Comparison of ENCODE assay signal across 22 cellular contexts in genomic region chr13:77409412-77409811, GRCh38.
DNase-seq lines count a peak whose midpoint lies in the region; ATAC-seq and TF ChIP-seq lines count a peak whose summit lies in the region.
"Had no signal": no experiment of that assay in that cellular context is flagged by ENCODE, and none has a peak within 500 bp of the region (broad histone marks: within the 10 kb centered on the region; RNA-seq: fewer than 3 reads in every experiment).

No MANE protein-coding gene starts in this region.

- H3K18ac ChIP-seq in mesenchymal stem cell (ENCODE audit: low read depth in 1 of 2, low read length in 2 of 2): no peak overlapping the region

- DNase-seq in EL: peak; percentile 6
- DNase-seq in HT1080 (ENCODE audit: low read depth): peak; percentile 27
- DNase-seq in iPS DF 19.7 (ENCODE audit: low read depth, low spot score): peak; percentile 17
- DNase-seq in mesenchymal stem cell: peak; percentile 1
- no peak for DNase-seq in NCI-H2081 treated with DMSO at 0.1 percent for 48 hours (lab: John Stamatoyannopoulos, UW)
- DNase-seq in tibial nerve (ENCODE audit: low spot score in 2 of 2): no peak
- DNase-seq in osteoblast (ENCODE audit: insufficient read length, low spot score, missing footprints): no peak
- DNase-seq: AML-193; C1 segment of cervical spinal cord; Calu3; CD8-positive, alpha-beta memory T cell; DMS153; HCEC 1CT; Karpas-422; MV-4-11; NCI-H1105 treated with DMSO at 0.1 percent for 48 hours; NCI-H2029 treated with DMSO at 0.1 percent for 48 hours; NCI-H2171 treated with DMSO at 0.1 percent for 48 hours; NCI-H526 had no signal

- TF ChIP-seq CTCF in tibial nerve (IDR thresholded peaks at IDR 0.05): no peak
- no peak for TF ChIP-seq CTCF in osteoblast (IDR thresholded peaks at IDR 0.05; ENCODE audit: extremely low read depth, low read depth, low read length)

- H4K8ac ChIP-seq in mesenchymal stem cell (ENCODE audit: low read length): no peak overlapping the region

- H3K27ac ChIP-seq in mesenchymal stem cell (ENCODE audit: low read length, poor library complexity, severe bottlenecking) (no peak overlapping the region), tibial nerve (no peak overlapping the region), osteoblast (ENCODE audit: low read depth, low read length) (no peak overlapping the region)
- H3K27ac ChIP-seq: SJSA1 had no signal

- H3K9me3 ChIP-seq in mesenchymal stem cell (ENCODE audit: control insufficient read depth, low read length): no peaks in the 10 kb centered on the region
- H3K9me3 ChIP-seq in tibial nerve: no peaks in the 10 kb centered on the region
- H3K9me3 ChIP-seq in osteoblast (ENCODE audit: low read depth, low read length): no peaks in the 10 kb centered on the region
- H3K9me3 ChIP-seq: SJSA1 had no signal

- H3K4me2 ChIP-seq in mesenchymal stem cell (ENCODE audit: low read length, poor library complexity, severe bottlenecking) (no peak overlapping the region), osteoblast (ENCODE audit: insufficient read depth, low read length) (no peak overlapping the region)

- no peak overlapping the region for H2AK5ac ChIP-seq in mesenchymal stem cell (ENCODE audit: low read length, severe bottlenecking)

- no peak for TF ChIP-seq POLR2A in tibial nerve (IDR thresholded peaks at IDR 0.05)

- no peak overlapping the region for H2BK15ac ChIP-seq in mesenchymal stem cell (ENCODE audit: low read depth, poor library complexity, severe bottlenecking)

- H2BK120ac ChIP-seq in mesenchymal stem cell (ENCODE audit: low read depth, low read length): no peak overlapping the region

- H3K79me2 ChIP-seq in osteoblast (ENCODE audit: insufficient read depth, low read length): no peaks in the 10 kb centered on the region

- H2AFZ ChIP-seq in mesenchymal stem cell (ENCODE audit: low read depth, low read length): no peak overlapping the region
- no peak overlapping the region for H2AFZ ChIP-seq in osteoblast (ENCODE audit: low read length)

- no peak overlapping the region for H4K91ac ChIP-seq in mesenchymal stem cell (ENCODE audit: low read length)

- no peak overlapping the region for H2BK5ac ChIP-seq in mesenchymal stem cell (ENCODE audit: low read depth, low read length, poor library complexity, severe bottlenecking)

- H3K36me3 ChIP-seq in mesenchymal stem cell (ENCODE audit: control insufficient read depth in 1 of 2, insufficient read depth in 2 of 2, low read depth in 1 of 2, low read length in 2 of 2): no peaks in the 10 kb centered on the region
- no peaks in the 10 kb centered on the region for H3K36me3 ChIP-seq in tibial nerve
- no peaks in the 10 kb centered on the region for H3K36me3 ChIP-seq in osteoblast (ENCODE audit: insufficient read depth, low read length)
- H3K36me3 ChIP-seq: SJSA1 had no signal

- no peaks in the 10 kb centered on the region for H3K79me1 ChIP-seq in mesenchymal stem cell (replicated peaks; ENCODE audit: low read length, poor library complexity, severe bottlenecking)

- no peak overlapping the region for H3K9ac ChIP-seq in mesenchymal stem cell (ENCODE audit: low read length)

- no peak overlapping the region for H2BK12ac ChIP-seq in mesenchymal stem cell (ENCODE audit: low read length in 2 of 2)

- H3K27me3 ChIP-seq in mesenchymal stem cell (ENCODE audit: control insufficient read depth in 1 of 2, insufficient read depth in 1 of 2, low read length in 2 of 2) (no peaks in the 10 kb centered on the region), tibial nerve (no peaks in the 10 kb centered on the region), osteoblast (ENCODE audit: insufficient read depth, low read length) (no peaks in the 10 kb centered on the region)
- H3K27me3 ChIP-seq: SJSA1 had no signal

- H3K4me3 ChIP-seq in mesenchymal stem cell (ENCODE audit: insufficient read depth in 1 of 2, low read depth in 1 of 2, low read length in 2 of 2) (no peak overlapping the region), tibial nerve (no peak overlapping the region), osteoblast (ENCODE audit: insufficient read depth, low read length) (no peak overlapping the region)
- H3K4me3 ChIP-seq: SJSA1 had no signal

- TF ChIP-seq EP300 in tibial nerve (IDR thresholded peaks at IDR 0.05): no peak

- no peak overlapping the region for H3K4ac ChIP-seq in mesenchymal stem cell (ENCODE audit: low read depth in 1 of 2, low read length in 2 of 2)

- H3K14ac ChIP-seq in mesenchymal stem cell (ENCODE audit: low read length in 2 of 2): no peak overlapping the region

- H3K4me1 ChIP-seq in mesenchymal stem cell (ENCODE audit: control insufficient read depth, insufficient read depth, low read depth, low read length) (no peaks in the 10 kb centered on the region), tibial nerve (no peaks in the 10 kb centered on the region), osteoblast (ENCODE audit: insufficient read depth, low read length) (no peaks in the 10 kb centered on the region)
- H3K4me1 ChIP-seq: SJSA1 had no signal

- ATAC-seq in HG02884 (IDR thresholded peaks at IDR 0.05; ENCODE audit: unreplicated experiment): no peak
- ATAC-seq: Right ventricle myocardium inferior had no signal

- WGBS in mesenchymal stem cell: 91% methylated on average over 2 of the region's 2 CpGs
- 86 to 97% methylated on average over 2 of the region's 2 CpGs for WGBS in tibial nerve, 2 donors

- no peaks in the 10 kb centered on the region for H4K20me1 ChIP-seq in osteoblast (ENCODE audit: insufficient read depth, low read length)

- H3K23ac ChIP-seq in mesenchymal stem cell (ENCODE audit: low read length in 2 of 2): no peak overlapping the region

Comparison
In these comparisons a context has a peak if more than half of its experiments do, and no peak if none do; other contexts are left out.
1. DNase-seq: peak in EL (single experiment), HT1080 (single experiment), iPS DF 19.7 (single experiment) and mesenchymal stem cell (single experiment); none in NCI-H2081 treated with DMSO at 0.1 percent for 48 hours (single experiment), tibial nerve (0 of 2) and osteoblast (single experiment).